14 cellular contexts compared by ENCODE assay signal in the genomic region with DNA sequence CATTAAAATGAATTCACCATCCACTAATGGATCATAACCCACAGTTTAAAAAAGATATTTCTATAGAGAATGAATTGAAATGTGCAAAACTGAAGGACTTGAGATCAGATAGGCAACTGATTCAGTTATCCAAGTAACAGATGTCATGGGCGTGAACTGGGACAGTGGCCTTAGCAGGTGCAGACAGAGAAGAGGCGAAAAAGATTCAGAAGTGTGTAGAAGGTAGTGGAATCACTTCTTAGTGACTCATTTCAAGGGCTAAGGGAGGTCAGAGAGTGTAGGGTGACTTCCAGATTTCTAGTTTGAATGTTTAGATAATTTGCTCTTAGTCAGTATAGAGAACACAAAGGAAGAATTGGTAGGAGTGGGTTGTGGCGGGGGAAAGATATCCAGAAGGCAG.
DNase-seq lines count a peak whose midpoint lies in the region; ATAC-seq and TF ChIP-seq lines count a peak whose summit lies in the region.
"Had no signal": no experiment of that assay in that cellular context is flagged by ENCODE, and none has a peak within 500 bp of the region (broad histone marks: within the 10 kb centered on the region; RNA-seq: fewer than 3 reads in every experiment).

No MANE protein-coding gene starts in this region.

- H3K9ac ChIP-seq in mesendoderm (ENCODE audit: low read length), result no peak overlapping the region

- WGBS in mesendoderm (ENCODE audit: extremely low coverage, insufficient coverage, low lambda C conversion rate), result no CpG with 5 or more reads among the region's 3 CpGs

- no peak for TF ChIP-seq CTCF in CD8-positive, alpha-beta T cell (IDR thresholded peaks at IDR 0.05)

- H2BK5ac ChIP-seq in mesendoderm (ENCODE audit: low read length), result no peak overlapping the region

- no peaks in the 10 kb centered on the region for H3K27me3 ChIP-seq in CD8-positive, alpha-beta T cell (ENCODE audit: insufficient read depth, low read length)
- no peaks in the 10 kb centered on the region for H3K27me3 ChIP-seq in mesendoderm (ENCODE audit: insufficient read depth, low read length, poor library complexity)

- H3K27ac Mint-ChIP-seq in CD8-positive, alpha-beta T cell, result no peak overlapping the region
- H3K27ac Mint-ChIP-seq: activated CD8-positive, alpha-beta memory T cell treated with anti-CD3 and anti-CD28 coated beads, Interleukin-2, amount 10 ng/mL, durations not matched to agents 7 days and 5 days; CD4-positive, CD25-positive, alpha-beta regulatory T cell; immature natural killer cell had no signal

- H2BK15ac ChIP-seq in mesendoderm (replicated peaks; ENCODE audit: low read depth), result no peak overlapping the region

- H3K36me3 Mint-ChIP-seq in CD8-positive, alpha-beta T cell, result peaks cover 8% of the 10 kb centered on the region

- no peak overlapping the region for H3K23ac ChIP-seq in mesendoderm (ENCODE audit: low read length)

- ATAC-seq in GM18511 (IDR thresholded peaks at IDR 0.05; ENCODE audit: unreplicated experiment) (peak; percentile 72), HG03520 (IDR thresholded peaks at IDR 0.05; ENCODE audit: unreplicated experiment) (peak; percentile 73)
- ATAC-seq in CD8-positive, alpha-beta T cell, result no peak
- ATAC-seq: activated CD8-positive, alpha-beta memory T cell treated with anti-CD3 and anti-CD28 coated beads, Interleukin-2, amount 10 ng/mL, durations not matched to agents 7 days and 5 days had no signal

- no peak overlapping the region for H3K56ac ChIP-seq in mesendoderm (ENCODE audit: low read length)

- no peak overlapping the region for H3K4ac ChIP-seq in mesendoderm (ENCODE audit: low read depth, low read length)

- H3K9me3 Mint-ChIP-seq in CD8-positive, alpha-beta T cell, result peaks cover 6% of the 10 kb centered on the region
- H3K9me3 Mint-ChIP-seq: immature natural killer cell had no signal

- no peaks in the 10 kb centered on the region for H3K79me2 ChIP-seq in mesendoderm (ENCODE audit: control insufficient read depth, insufficient read depth, low read length)

- H3K4me3 Mint-ChIP-seq in CD8-positive, alpha-beta T cell, result no peak overlapping the region
- H3K4me3 Mint-ChIP-seq: activated CD8-positive, alpha-beta memory T cell treated with anti-CD3 and anti-CD28 coated beads, Interleukin-2, amount 10 ng/mL, durations not matched to agents 7 days and 5 days; CD4-positive, CD25-positive, alpha-beta regulatory T cell; immature natural killer cell had no signal

- no peak overlapping the region for H3K4me2 ChIP-seq in mesendoderm (ENCODE audit: low read length)

- no peak overlapping the region for H3K27ac ChIP-seq in CD8-positive, alpha-beta T cell (ENCODE audit: low read depth, low read length)
- no peak overlapping the region for H3K27ac ChIP-seq in mesendoderm (ENCODE audit: low read depth, low read length)
- H3K27ac ChIP-seq: coronary artery had no signal

- no peak overlapping the region for H2BK120ac ChIP-seq in mesendoderm (ENCODE audit: low read depth, low read length)

- H3K27me3 Mint-ChIP-seq in CD8-positive, alpha-beta T cell (ENCODE audit: low read depth), result no peaks in the 10 kb centered on the region
- H3K27me3 Mint-ChIP-seq: activated CD8-positive, alpha-beta memory T cell treated with anti-CD3 and anti-CD28 coated beads, Interleukin-2, amount 10 ng/mL, durations not matched to agents 7 days and 5 days; CD4-positive, CD25-positive, alpha-beta regulatory T cell had no signal

- POLR2A ChIA-PET in CD8-positive, alpha-beta T cell (lab: Charles Lee), result interaction anchor here (0.6 kb wide), 1 partner anchor 328 kb away, joined by 3 read pairs; no protein-coding TSS in a partner anchor

- DNase-seq in H4 (ENCODE audit: low spot score) (peak; percentile 9), fibroblast of peridontal ligament (ENCODE audit: extremely low read depth) (peak; percentile 44), NCI-H1694 treated with DMSO at 0.1 percent for 48 hours (lab: John Stamatoyannopoulos, UW) (no peak), glomerular visceral epithelial cell (ENCODE audit: extremely low spot score) (no peak), mesendoderm (no peak)
- no peak for DNase-seq in CD8-positive, alpha-beta T cell
- DNase-seq: activated CD8-positive, alpha-beta memory T cell treated with anti-CD3 and anti-CD28 coated beads, Interleukin-2, amount 10 ng/mL, durations not matched to agents 7 days and 5 days; CD4-positive, CD25-positive, alpha-beta regulatory T cell; immature natural killer cell; NCI-H526; stimulated activated CD4-positive, alpha-beta T cell treated with anti-CD3 and anti-CD28 coated beads, Interleukin-4, amount 100 ng/mL, for 24 hours had no signal

- CTCF ChIA-PET in CD8-positive, alpha-beta T cell (lab: Charles Lee), result interaction anchor here (1.2 kb wide), 1 partner anchor 328 kb away, joined by 3 read pairs; no protein-coding TSS in a partner anchor

- intact Hi-C loops in CD8-positive, alpha-beta T cell (cut with DNase I, micrococcal nuclease), result loop anchor here (5.0 to 10.0 kb wide), 3 partner anchors 702 to 1102 kb away; no protein-coding TSS in a partner anchor

- H3K18ac ChIP-seq in mesendoderm (ENCODE audit: low read length), result no peak overlapping the region

- H3K79me1 ChIP-seq in mesendoderm (ENCODE audit: low read length), result peaks cover 2% of the 10 kb centered on the region

- H4K5ac ChIP-seq in mesendoderm (ENCODE audit: low read length), result no peak overlapping the region

- no peaks in the 10 kb centered on the region for H3K36me3 ChIP-seq in CD8-positive, alpha-beta T cell (ENCODE audit: insufficient read depth, low read length)
- no peaks in the 10 kb centered on the region for H3K36me3 ChIP-seq in mesendoderm (ENCODE audit: control insufficient read depth, insufficient read depth, low read length)

- no peak overlapping the region for H3K4me3 ChIP-seq in CD8-positive, alpha-beta T cell (ENCODE audit: low read depth, low read length)
- no peak overlapping the region for H3K4me3 ChIP-seq in mesendoderm (ENCODE audit: low read length)
- H3K4me3 ChIP-seq: coronary artery had no signal

- H3K9me3 ChIP-seq in CD8-positive, alpha-beta T cell (ENCODE audit: low read length), result no peaks in the 10 kb centered on the region

- H4K8ac ChIP-seq in mesendoderm (ENCODE audit: low read depth, low read length), result no peak overlapping the region

- H3K4me1 ChIP-seq in CD8-positive, alpha-beta T cell (ENCODE audit: insufficient read depth, low read length), result no peaks in the 10 kb centered on the region
- H3K4me1 ChIP-seq in mesendoderm (ENCODE audit: control insufficient read depth, low read depth, low read length), result no peaks in the 10 kb centered on the region

- no peak overlapping the region for H2AK5ac ChIP-seq in mesendoderm (ENCODE audit: low read length)

- H3K4me1 Mint-ChIP-seq in CD8-positive, alpha-beta T cell (ENCODE audit: low read depth), result peaks cover 4% of the 10 kb centered on the region
- H3K4me1 Mint-ChIP-seq: activated CD8-positive, alpha-beta memory T cell treated with anti-CD3 and anti-CD28 coated beads, Interleukin-2, amount 10 ng/mL, durations not matched to agents 7 days and 5 days had no signal

Comparison
In these comparisons a context has a peak if more than half of its experiments do, and no peak if none do; other contexts are left out.
1. DNase-seq: peak in H4 (single experiment) and fibroblast of peridontal ligament (single experiment); none in CD8-positive, alpha-beta T cell (0 of 7), NCI-H1694 treated with DMSO at 0.1 percent for 48 hours (single experiment), glomerular visceral epithelial cell (single experiment) and mesendoderm (single experiment).